10 cellular contexts compared by ENCODE assay signal in the genomic region with DNA sequence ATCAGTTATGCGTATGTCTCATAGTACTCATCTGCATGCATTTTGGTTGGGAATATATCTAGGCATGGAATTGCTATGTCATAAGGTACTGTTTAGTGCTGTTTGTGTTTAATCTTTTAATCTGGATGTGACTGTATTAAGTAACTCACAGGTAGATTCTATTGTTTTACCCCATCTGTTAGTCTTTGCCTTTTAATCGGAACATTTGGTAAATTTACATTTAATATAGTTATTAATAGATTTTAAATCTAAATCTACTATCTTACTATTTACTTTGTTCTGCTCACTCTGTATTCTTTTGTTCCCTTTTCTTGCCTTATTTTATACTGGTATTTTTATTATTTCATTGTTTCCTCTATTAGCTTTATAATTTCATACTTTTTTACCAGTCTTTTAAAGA. TPM values are rescaled to one million over a fixed set of nuclear protein-coding genes. Genes with fewer than 3 reads are reported as not detected.
"Had no signal": no experiment of that assay in that cellular context is flagged by ENCODE, and none has a peak within 500 bp of the region (broad histone marks: within the 10 kb centered on the region; RNA-seq: fewer than 3 reads in every experiment).

No MANE protein-coding gene starts in this region.

- ATAC-seq: HCT116 had no signal

- H3K27ac ChIP-seq: GM23248, KMS-11 had no signal

- H3K4me3 ChIP-seq: GM23248, HAP-1 had no signal

- H3K4me1 ChIP-seq: HAP-1 had no signal

- H3K36me3 ChIP-seq: HAP-1 had no signal

- H3K4me2 ChIP-seq: KMS-11 had no signal

- DNase-seq: GM23248, GOT3, H7, IMR-90, KBM-7 had no signal

- FAIRE-seq: HTR-8/SVneo had no signal

- H3K9me3 ChIP-seq: HAP-1 had no signal

- H2AFZ ChIP-seq: GM23248 had no signal

- H3K9ac ChIP-seq: GM23248, KMS-11 had no signal

RNA-seq across cellular contexts. Expression of a gene that starts 10.6 kb away (rescaled TPM):
- total RNA-seq: HT-29 had no signal
- polyA plus RNA-seq: GM23248 had no signal
